ENCODE assay signal across 8 cellular contexts in the genomic region with DNA sequence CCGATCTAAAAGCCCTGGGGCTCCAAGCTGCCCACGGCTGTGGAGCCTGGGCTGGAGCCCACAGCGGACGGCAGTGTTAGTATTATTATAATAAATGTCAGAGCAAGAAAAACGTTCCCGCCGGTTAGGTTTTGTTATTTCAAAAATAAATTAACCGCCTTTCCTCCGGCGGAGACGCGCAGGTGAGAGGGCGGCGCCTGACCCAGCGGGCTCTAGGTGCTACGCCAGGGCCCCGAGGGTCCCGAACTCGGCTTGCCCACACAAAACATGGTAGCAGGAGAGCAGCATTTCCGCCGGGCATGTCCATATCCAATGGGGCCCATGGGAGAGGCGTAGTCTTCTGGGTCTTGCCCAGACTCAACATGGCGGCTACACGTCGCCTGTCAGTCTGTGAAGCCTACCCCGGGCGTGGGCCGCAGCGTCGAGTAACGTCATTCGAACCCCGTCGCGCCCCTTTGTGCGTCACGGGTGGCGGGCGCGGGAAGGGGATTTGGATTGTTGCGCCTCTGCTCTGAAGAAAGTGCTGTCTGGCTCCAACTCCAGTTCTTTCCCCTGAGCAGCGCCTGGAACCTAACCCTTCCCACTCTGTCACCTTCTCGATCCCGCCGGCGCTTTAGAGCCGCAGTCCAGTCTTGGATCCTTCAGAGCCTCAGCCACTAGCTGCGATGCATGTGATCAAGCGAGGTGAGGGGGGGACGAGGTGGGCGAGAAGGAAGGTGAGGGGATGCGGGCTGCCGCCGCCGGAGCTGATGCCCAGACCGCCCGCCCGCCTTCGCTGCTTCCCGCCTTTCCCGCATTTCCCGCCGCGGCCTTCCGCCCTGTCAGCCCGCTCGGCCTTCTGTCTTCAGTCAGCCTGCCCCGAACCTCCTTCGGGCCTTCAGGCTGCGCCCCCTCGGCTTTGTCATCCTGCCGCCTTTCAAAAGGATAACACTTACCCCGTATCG. TPM values are rescaled to one million over a fixed set of nuclear protein-coding genes. Genes with fewer than 3 reads are reported as not detected.
DNase-seq lines count a peak whose midpoint lies in the region; ATAC-seq and TF ChIP-seq lines count a peak whose summit lies in the region.

TSS of gene RRM1 (plus strand) at position 452 of the 944 bp plus-strand sequence. CDS start at position 666, 214 bp downstream.

- peaks cover 12% of the 10 kb centered on the region for H3K4me1 ChIP-seq in OCI-LY3 (ENCODE audit: low read length)

- peak within 1 kb of the TSS; percentile 95 for H3K27ac Mint-ChIP-seq in endothelial cell (ENCODE audit: unreplicated experiment)
- H3K27ac Mint-ChIP-seq in mesothelial cell of epicardium: peak within 1 kb of the TSS; percentile 99

- peaks cover 55% of the 10 kb centered on the region for H3K79me2 ChIP-seq in OCI-LY3 (ENCODE audit: low read length)

- peaks cover 13% of the 10 kb centered on the region for H3K36me3 ChIP-seq in OCI-LY3 (replicated peaks; ENCODE audit: low read depth, low read length)

- H3K9ac ChIP-seq in OCI-LY3 (ENCODE audit: low read length): peak within 1 kb of the TSS; percentile 96

- peak within 1 kb of the TSS; percentile 99 for H3K4me2 ChIP-seq in OCI-LY3 (ENCODE audit: low read length)

- H3K36me3 Mint-ChIP-seq in endothelial cell (ENCODE audit: low read depth, unreplicated experiment) (peaks cover 22% of the 10 kb centered on the region), mesothelial cell of epicardium (no peaks in the 10 kb centered on the region)

- no peaks in the 10 kb centered on the region for H3K9me3 ChIP-seq in OCI-LY3 (ENCODE audit: insufficient read depth, low read length)

- H3K4me3 Mint-ChIP-seq in endothelial cell (ENCODE audit: unreplicated experiment) (peak within 1 kb of the TSS; percentile 97), mesothelial cell of epicardium (peak within 1 kb of the TSS; percentile 98)

- peak; percentile 93 for DNase-seq in D341Med (ENCODE audit: low spot score)
- peak; percentile 87 for DNase-seq in HuH-7 (ENCODE audit: low spot score)
- DNase-seq in activated CD8-positive, alpha-beta memory T cell treated with anti-CD3 and anti-CD28 coated beads, Interleukin-2, amount 50 U/mL, for 48 hours: peak; percentile 99
- DNase-seq in endothelial cell (ENCODE audit: low spot score): peak; percentile 94
- peak; percentile 87 to 96 for DNase-seq in mesothelial cell of epicardium (ENCODE audit: low spot score in 2 of 2, unreplicated experiment in 2 of 2)
- DNase-seq in stimulated activated CD8-positive, alpha-beta memory T cell treated with anti-CD3 and anti-CD28 coated beads, Interleukin-15, amount 100 ng/mL, for 48 hours (ENCODE audit: low read depth in 2 of 2): peak; percentile 91 to 92

- H3K4me1 Mint-ChIP-seq in endothelial cell (ENCODE audit: unreplicated experiment) (peaks cover 28% of the 10 kb centered on the region), mesothelial cell of epicardium (peaks cover 22% of the 10 kb centered on the region)

- peak within 1 kb of the TSS; percentile 89 for H2AFZ ChIP-seq in OCI-LY3 (ENCODE audit: low read depth, low read length)

- peak; percentile 93 for ATAC-seq in GM21515 (IDR thresholded peaks at IDR 0.05; ENCODE audit: unreplicated experiment)

- peak within 1 kb of the TSS; percentile 96 for H3K4me3 ChIP-seq in OCI-LY3 (ENCODE audit: low read length)

- TF ChIP-seq CTCF in OCI-LY3 (IDR thresholded peaks at IDR 0.05; ENCODE audit: low read depth, low read length) (no peak), endothelial cell (IDR thresholded peaks at IDR 0.05; ENCODE audit: unreplicated experiment) (no peak), mesothelial cell of epicardium (IDR thresholded peaks at IDR 0.05; ENCODE audit: unreplicated experiment) (no peak)

- H4K20me1 ChIP-seq in OCI-LY3 (ENCODE audit: insufficient read depth, low read length): peaks cover 8% of the 10 kb centered on the region

- H3K9me3 Mint-ChIP-seq in endothelial cell (ENCODE audit: unreplicated experiment): no peaks in the 10 kb centered on the region
- no peaks in the 10 kb centered on the region for H3K9me3 Mint-ChIP-seq in mesothelial cell of epicardium

- H3K27me3 ChIP-seq in OCI-LY3 (ENCODE audit: low read depth, low read length): no peaks in the 10 kb centered on the region

- H3K27ac ChIP-seq in OCI-LY3 (ENCODE audit: low read length): peak within 1 kb of the TSS; percentile 65

- H3K27me3 Mint-ChIP-seq in endothelial cell (ENCODE audit: unreplicated experiment) (peaks cover 7% of the 10 kb centered on the region), mesothelial cell of epicardium (ENCODE audit: low read depth) (no peaks in the 10 kb centered on the region)

RNA-seq across cellular contexts. Expression of gene RRM1, which starts in this region (rescaled TPM):
- total RNA-seq in endothelial cell (ENCODE audit: unreplicated experiment): 48.0 TPM
- total RNA-seq in mesothelial cell of epicardium: 49.4 to 58.6 TPM (median 51.7 TPM) in 3 replicates

Comparison
In these comparisons a context has a peak if more than half of its experiments do, and no peak if none do; other contexts are left out.
1. Peak in every context shown above with its lines: DNase-seq, ATAC-seq, H3K4me3 ChIP-seq and H3K27ac ChIP-seq.